ENCODE assay signal across 10 cellular contexts in genomic region chr19:1471514-1472107, GRCh38. TPM values are rescaled to one million over a fixed set of nuclear protein-coding genes. Genes with fewer than 3 reads are reported as not detected.
A peak's percentile ranks its signal among the peaks of the same experiment; 100 is the strongest.
DNase-seq lines count a peak whose midpoint lies in the region; ATAC-seq and TF ChIP-seq lines count a peak whose summit lies in the region.
"Had no signal": no experiment of that assay in that cellular context is flagged by ENCODE, and none has a peak within 500 bp of the region (broad histone marks: within the 10 kb centered on the region; RNA-seq: fewer than 3 reads in every experiment).

No MANE protein-coding gene starts in this region.

- H3K9me2 ChIP-seq in OCI-LY7 (ENCODE audit: insufficient read depth, low read length) = no peaks in the 10 kb centered on the region

- POLR2A ChIA-PET in OCI-LY7 (lab: Charles Lee) = no interaction called here

- H3K36me3 ChIP-seq in OCI-LY7 (ENCODE audit: insufficient read depth, low read length) (0 out of 2 replicates have a peak, but pooled peaks cover 14% of the 10 kb centered on the region), esophagus muscularis mucosa (peaks cover 0 to 29% (median 16%) of the 10 kb centered on the region in 4 donors), esophagus squamous epithelium (peaks cover 0 to 25% (median 0%) of the 10 kb centered on the region in 3 donors)

- TF ChIP-seq POLR2A in esophagus muscularis mucosa (IDR thresholded peaks at IDR 0.05; ENCODE audit: low read depth) (no peak), esophagus squamous epithelium (IDR thresholded peaks at IDR 0.05) (no peak)

- intact Hi-C loops in Right ventricle myocardium inferior (cut with DNase I) = no loop called here
- intact Hi-C loops in cardiac septum (cut with DNase I) = no loop called here
- intact Hi-C loops in OCI-LY7 (cut with micrococcal nuclease; ENCODE audit: unreplicated experiment) = no loop called here
- intact Hi-C loops in esophagus muscularis mucosa (cut with DNase I) = no loop called here
- intact Hi-C loops in esophagus squamous epithelium (cut with DNase I) = no loop called here

- H3K9me3 ChIP-seq in OCI-LY7 (ENCODE audit: low read length) (no peaks in the 10 kb centered on the region), esophagus muscularis mucosa (no peaks in the 10 kb centered on the region), esophagus squamous epithelium (no peaks in the 10 kb centered on the region)

- CTCF ChIA-PET in OCI-LY7 (lab: Charles Lee; ENCODE audit: unreplicated experiment) = no interaction called here

- no peak overlapping the region for H3K4me3 ChIP-seq in OCI-LY7 (ENCODE audit: low read depth, low read length, poor library complexity, severe bottlenecking)
- H3K4me3 ChIP-seq in esophagus muscularis mucosa = peak overlapping the region in 3 of 4 donors; percentile 49 to 59 (median 49)
- H3K4me3 ChIP-seq in esophagus squamous epithelium = peak overlapping the region in 2 of 4 donors; percentile 47 to 63

- H3K4me2 ChIP-seq in OCI-LY7 (ENCODE audit: low read length) = peak overlapping the region; percentile 47

- H3K36me3 Mint-ChIP-seq in stimulated activated effector memory CD8-positive, alpha-beta T cell treated with anti-CD3 and anti-CD28 coated beads, Interleukin-12 subunit alpha, Interleukin-12 subunit beta, amount 100 ng/mL, for 72 hours = peaks cover 7% of the 10 kb centered on the region

- H4K20me1 ChIP-seq in OCI-LY7 (ENCODE audit: insufficient read depth, low read length) = peaks cover 7% of the 10 kb centered on the region; the same call in 1 of the 2 replicates

- H3K79me2 ChIP-seq in OCI-LY7 (ENCODE audit: insufficient read depth, low read depth, low read length) = no peaks in the 10 kb centered on the region

- H3K4me1 ChIP-seq in OCI-LY7 (ENCODE audit: insufficient read depth, low read length, poor library complexity, severe bottlenecking) = peaks cover 16% of the 10 kb centered on the region
- peaks cover 51 to 88% (median 76%) of the 10 kb centered on the region in 4 donors for H3K4me1 ChIP-seq in esophagus muscularis mucosa
- peaks cover 42 to 70% (median 53%) of the 10 kb centered on the region in 3 donors for H3K4me1 ChIP-seq in esophagus squamous epithelium

- DNase-seq in Right ventricle myocardium inferior (ENCODE audit: missing footprints) = peak; percentile 39
- no peak for DNase-seq in cardiac septum (ENCODE audit: low spot score)
- peak; percentile 38 for DNase-seq in OCI-LY7 (ENCODE audit: low spot score)
- no peak for DNase-seq in esophagus muscularis mucosa (ENCODE audit: extremely low spot score)
- no peak for DNase-seq in stimulated activated effector memory CD8-positive, alpha-beta T cell treated with anti-CD3 and anti-CD28 coated beads, Interleukin-12 subunit alpha, Interleukin-12 subunit beta, amount 100 ng/mL, for 72 hours (ENCODE audit: low spot score in 2 of 2)
- DNase-seq in stimulated activated naive CD8-positive, alpha-beta T cell treated with anti-CD3 and anti-CD28 coated beads, Interleukin-15, Interleukin-2, amounts not matched to agents 100 U/mL and 50 U/mL, for 24 hours = no peak
- no peak for DNase-seq in esophagus squamous epithelium (lab: John Stamatoyannopoulos, UW)
- DNase-seq: activated CD4-positive, alpha-beta T cell treated with anti-CD3 and anti-CD28 coated beads, Interleukin-2, amount 50 U/mL, for 4 hours; NCI-H1048 had no signal

- no peaks in the 10 kb centered on the region for H3K9me3 Mint-ChIP-seq in stimulated activated effector memory CD8-positive, alpha-beta T cell treated with anti-CD3 and anti-CD28 coated beads, Interleukin-12 subunit alpha, Interleukin-12 subunit beta, amount 100 ng/mL, for 72 hours

- H3K27me3 ChIP-seq in esophagus muscularis mucosa (peaks cover 32 to 91% (median 61%) of the 10 kb centered on the region in 4 donors), esophagus squamous epithelium (peaks cover 24 to 84% (median 40%) of the 10 kb centered on the region in 4 donors)

- peak; percentile 57 for TF ChIP-seq CTCF in OCI-LY7 (conservative IDR thresholded peaks at IDR 0.05; ENCODE audit: low read length)
- TF ChIP-seq CTCF in esophagus muscularis mucosa (IDR thresholded peaks at IDR 0.05) = no peak
- no peak for TF ChIP-seq CTCF in esophagus squamous epithelium (IDR thresholded peaks at IDR 0.05)

- H3K4me3 Mint-ChIP-seq in stimulated activated effector memory CD8-positive, alpha-beta T cell treated with anti-CD3 and anti-CD28 coated beads, Interleukin-12 subunit alpha, Interleukin-12 subunit beta, amount 100 ng/mL, for 72 hours = peak overlapping the region; percentile 68

- H2AFZ ChIP-seq in OCI-LY7 (ENCODE audit: low read length) = no peak overlapping the region

- WGBS in esophagus muscularis mucosa = 37% methylated on average over 14 of the region's 22 CpGs
- WGBS in esophagus squamous epithelium, 2 donors = 13 to 47% methylated on average over 3 of the region's 22 CpGs

- no peak for TF ChIP-seq EP300 in esophagus muscularis mucosa (IDR thresholded peaks at IDR 0.05)

- H3K27ac ChIP-seq in OCI-LY7 (ENCODE audit: low read depth, low read length, poor library complexity, severe bottlenecking) (no peak overlapping the region), esophagus muscularis mucosa (replicated peaks in 1 of 4) (no peak overlapping the region), esophagus squamous epithelium (no peak overlapping the region)

- no peak for ATAC-seq in Right ventricle myocardium inferior
- no peak for ATAC-seq in stimulated activated effector memory CD8-positive, alpha-beta T cell treated with anti-CD3 and anti-CD28 coated beads, Interleukin-12 subunit alpha, Interleukin-12 subunit beta, amount 100 ng/mL, for 72 hours
- ATAC-seq in stimulated activated naive CD8-positive, alpha-beta T cell treated with anti-CD3 and anti-CD28 coated beads, Interleukin-15, Interleukin-2, amounts not matched to agents 100 U/mL and 50 U/mL, for 24 hours = no peak
- no peak for ATAC-seq in GM18498 (IDR thresholded peaks at IDR 0.05; ENCODE audit: unreplicated experiment)

- H3K27ac Mint-ChIP-seq in stimulated activated effector memory CD8-positive, alpha-beta T cell treated with anti-CD3 and anti-CD28 coated beads, Interleukin-12 subunit alpha, Interleukin-12 subunit beta, amount 100 ng/mL, for 72 hours = no peak overlapping the region

- peaks cover 19% of the 10 kb centered on the region for H3K4me1 Mint-ChIP-seq in stimulated activated effector memory CD8-positive, alpha-beta T cell treated with anti-CD3 and anti-CD28 coated beads, Interleukin-12 subunit alpha, Interleukin-12 subunit beta, amount 100 ng/mL, for 72 hours

- BruUV-seq in OCI-LY7 (replicated peaks; lab: Mats Ljungman, UMichigan) = no TSS peak

RNA-seq across cellular contexts. Expression of gene C19orf25, which starts 7.4 kb away (rescaled TPM):
- total RNA-seq in Right ventricle myocardium inferior (21.5 TPM), cardiac septum (16.9 TPM), OCI-LY7 (2022) (54.6 and 58.6 TPM in 2 replicates), esophagus muscularis mucosa (10 to 100 TPM; 21.6 to 43.6 (median 29.8) TPM), esophagus squamous epithelium (10 to 100 TPM; 17.8 to 24.5 (median 23.0) TPM)
- 27.1 and 45.6 TPM in 2 replicates for total RNA-seq in OCI-LY7 (2014; rRNA removed; shearing (Covaris generic))

RNA-seq across cellular contexts. Expression of gene PCSK4, which starts 18.5 kb away (rescaled TPM):
- total RNA-seq in Right ventricle myocardium inferior (0.89 TPM), cardiac septum (1.5 TPM), OCI-LY7 (2022) (13.0 and 15.7 TPM in 2 replicates), esophagus muscularis mucosa (1 to 10 TPM; 1.9 to 5.4 (median 3.3) TPM), esophagus squamous epithelium (1 to 10 TPM in 2 of 4 donors, under 1 TPM in 2; 0.35 to 5.5 (median 1.1) TPM)
- 1.9 and 8.3 TPM in 2 replicates for total RNA-seq in OCI-LY7 (2014; rRNA removed; shearing (Covaris generic))

RNA-seq across cellular contexts. Expression of gene REEP6, which starts 19.4 kb away (rescaled TPM):
- total RNA-seq in Right ventricle myocardium inferior (1.1 TPM), cardiac septum (3.3 TPM), OCI-LY7 (2022) (3.1 and 3.6 TPM in 2 replicates), esophagus muscularis mucosa (1 to 10 TPM in 1 of 4 donors, under 1 TPM in 2, not detected in 1; 0.23 to 2.3 (median 0.99) TPM), esophagus squamous epithelium (10 to 100 TPM in 2 of 4 donors, 1 to 10 TPM in 2; 5.7 to 13.8 (median 9.4) TPM)
- total RNA-seq in OCI-LY7 (2014; rRNA removed; shearing (Covaris generic)) = 0.46 and 1.3 TPM in 2 replicates

RNA-seq across cellular contexts. Expression of gene APC2, which starts 21.7 kb away (rescaled TPM):
- total RNA-seq in Right ventricle myocardium inferior (0.14 TPM), cardiac septum (0.08 TPM), OCI-LY7 (2022) (2.4 and 5.5 TPM in 2 replicates), esophagus muscularis mucosa (1 to 10 TPM in 2 of 4 donors, under 1 TPM in 2; 0.42 to 1.8 (median 1.2) TPM), esophagus squamous epithelium (under 1 TPM in 1 of 4 donors, not detected in 3; under 0.01 TPM)
- 0.23 and 0.57 TPM in 2 replicates for total RNA-seq in OCI-LY7 (2014; rRNA removed; shearing (Covaris generic))

RNA-seq across cellular contexts. Expression of gene RPS15, which starts 33.4 kb away (rescaled TPM):
- total RNA-seq in Right ventricle myocardium inferior = 695 TPM
- 479 TPM for total RNA-seq in cardiac septum
- total RNA-seq in OCI-LY7 (2014; rRNA removed; shearing (Covaris generic)) = 2,068 and 2,241 TPM in 2 replicates
- 1,654 and 1,860 TPM in 2 replicates for total RNA-seq in OCI-LY7 (2022)
- total RNA-seq in esophagus muscularis mucosa = 1,000 to 10,000 TPM; 1,297 to 2,978 (median 2,171) TPM
- 1,000 to 10,000 TPM; 2,502 to 3,774 (median 3,129) TPM for total RNA-seq in esophagus squamous epithelium

Comparison
In these comparisons a context has a peak if more than half of its experiments do, and no peak if none do; other contexts are left out.
1. DNase-seq: peak in Right ventricle myocardium inferior (single experiment) and OCI-LY7 (single experiment); none in cardiac septum (single experiment), esophagus muscularis mucosa (single experiment), stimulated activated effector memory CD8-positive, alpha-beta T cell treated with anti-CD3 and anti-CD28 coated beads, Interleukin-12 subunit alpha, Interleukin-12 subunit beta, amount 100 ng/mL, for 72 hours (0 of 2), stimulated activated naive CD8-positive, alpha-beta T cell treated with anti-CD3 and anti-CD28 coated beads, Interleukin-15, Interleukin-2, amounts not matched to agents 100 U/mL and 50 U/mL, for 24 hours (single experiment) and esophagus squamous epithelium (single experiment).